Comparison of ENCODE assay signal across 13 cellular contexts in the genomic region with DNA sequence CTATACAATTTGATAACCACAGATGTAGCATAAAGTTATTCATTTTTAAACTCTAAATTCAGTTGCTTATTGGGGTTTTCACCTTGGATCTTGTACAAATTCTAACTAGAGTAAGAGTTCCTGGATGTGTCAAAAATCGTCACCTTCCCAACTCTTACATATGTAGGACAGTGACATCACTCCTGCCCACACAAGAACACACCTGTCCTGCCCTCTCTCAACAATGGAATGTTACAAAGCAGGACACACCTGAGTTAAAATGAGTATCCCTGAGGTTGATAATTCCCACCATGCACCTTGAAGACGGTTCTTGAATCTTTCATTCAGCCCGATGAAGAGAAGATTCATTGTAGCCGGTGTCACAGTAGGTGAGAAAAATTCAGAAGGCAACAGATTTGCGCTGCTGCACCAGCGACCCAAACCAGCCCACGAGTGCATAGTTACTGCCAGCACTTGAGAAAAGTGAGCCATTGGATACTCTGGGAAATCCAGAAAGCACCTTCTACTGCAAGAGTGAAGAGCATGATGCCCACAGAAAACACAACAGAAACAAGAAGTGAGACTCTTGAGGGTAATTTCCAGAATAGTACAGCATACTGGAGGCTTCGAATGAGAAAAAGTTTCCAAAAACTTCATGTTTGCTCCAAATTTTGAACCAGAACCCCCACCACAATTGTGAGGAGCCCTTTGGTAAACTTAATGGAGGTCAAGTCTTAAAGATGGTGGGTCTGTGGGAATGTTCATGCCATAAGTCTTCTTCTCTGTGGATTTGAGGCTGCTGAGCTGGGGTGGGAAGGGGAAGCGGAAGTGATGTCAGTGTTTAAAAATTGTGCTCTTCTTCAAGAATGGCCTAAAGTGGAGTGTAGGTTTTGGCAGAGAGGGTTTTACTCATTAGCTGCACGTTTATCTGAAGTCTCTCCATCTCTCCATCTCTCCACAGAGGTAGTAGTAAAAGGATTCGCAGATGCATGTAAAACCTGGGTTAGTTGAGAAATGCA. TPM values are rescaled to one million over a fixed set of nuclear protein-coding genes. Genes with fewer than 3 reads are reported as not detected.
A peak's percentile ranks its signal among the peaks of the same experiment; 100 is the strongest.
DNase-seq lines count a peak whose midpoint lies in the region; ATAC-seq and TF ChIP-seq lines count a peak whose summit lies in the region.
"Had no signal": no experiment of that assay in that cellular context is flagged by ENCODE, and none has a peak within 500 bp of the region (broad histone marks: within the 10 kb centered on the region; RNA-seq: fewer than 3 reads in every experiment).

No MANE protein-coding gene starts in this region.

- H3K27me3 Mint-ChIP-seq in nephron progenitor cell (ENCODE audit: low read depth, poor library complexity) = peaks cover 5% of the 10 kb centered on the region

- DNase-seq in GM12865 (ENCODE audit: low read depth) (peak; percentile 65), nephron progenitor cell (no peak), NCI-H1105 treated with DMSO at 0.1 percent for 48 hours (lab: John Stamatoyannopoulos, UW) (no peak), heart right ventricle (no peak)
- no peak for DNase-seq in effector CD4-positive, alpha-beta T cell
- DNase-seq: cerebellar nuclear complex, PC-3 had no signal

- ATAC-seq in GM19324 (IDR thresholded peaks at IDR 0.05; ENCODE audit: low FRiP score, unreplicated experiment) = peak; percentile 72
- peak; percentile 85 for ATAC-seq in HG02642 (IDR thresholded peaks at IDR 0.05; ENCODE audit: poor library complexity, unreplicated experiment)
- ATAC-seq in HG03457 (IDR thresholded peaks at IDR 0.05; ENCODE audit: unreplicated experiment) = peak; percentile 89
- ATAC-seq in heart right ventricle = no peak
- ATAC-seq: A549; activated naive CD4-positive, alpha-beta T cell treated with anti-CD3 and anti-CD28 coated beads, Interleukin-2, amount 50 U/mL, for 72 hours; PC-3 had no signal

- WGBS in heart right ventricle, 2 donors = 84 to 86% methylated on average over 11 of the region's 11 CpGs

- no peak overlapping the region for H3K27ac ChIP-seq in heart right ventricle
- H3K27ac ChIP-seq: A549, right atrium auricular region had no signal

- H3K27ac Mint-ChIP-seq in nephron progenitor cell = no peak overlapping the region
- H3K27ac Mint-ChIP-seq: activated naive CD4-positive, alpha-beta T cell treated with anti-CD3 and anti-CD28 coated beads, Interleukin-2, amount 50 U/mL, for 72 hours had no signal

- H3K36me3 Mint-ChIP-seq in nephron progenitor cell (ENCODE audit: low read depth) = no peaks in the 10 kb centered on the region
- H3K36me3 Mint-ChIP-seq: activated naive CD4-positive, alpha-beta T cell treated with anti-CD3 and anti-CD28 coated beads, Interleukin-2, amount 50 U/mL, for 72 hours had no signal

- intact Hi-C loops in heart right ventricle (cut with DNase I) = no loop called here

- H3K4me1 Mint-ChIP-seq in nephron progenitor cell = peaks cover 9% of the 10 kb centered on the region

- H3K4me3 ChIP-seq in GM12865 (ENCODE audit: low read depth, low read length) (no peak overlapping the region), heart right ventricle (no peak overlapping the region)
- H3K4me3 ChIP-seq: A549, right atrium auricular region had no signal

- no peaks in the 10 kb centered on the region for H3K27me3 ChIP-seq in heart right ventricle
- H3K27me3 ChIP-seq: right atrium auricular region had no signal

- H3K9me3 Mint-ChIP-seq in nephron progenitor cell = peaks cover 21% of the 10 kb centered on the region
- H3K9me3 Mint-ChIP-seq: activated naive CD4-positive, alpha-beta T cell treated with anti-CD3 and anti-CD28 coated beads, Interleukin-2, amount 50 U/mL, for 72 hours had no signal

- no peaks in the 10 kb centered on the region for H3K4me1 ChIP-seq in heart right ventricle
- H3K4me1 ChIP-seq: A549, right atrium auricular region had no signal

- no peak overlapping the region for H3K4me3 Mint-ChIP-seq in nephron progenitor cell

- H3K9me3 ChIP-seq in heart right ventricle = peaks cover 0 to 12% (median 0%) of the 10 kb centered on the region in 11 donors
- H3K9me3 ChIP-seq: A549 had no signal

- no peaks in the 10 kb centered on the region for H3K36me3 ChIP-seq in heart right ventricle
- H3K36me3 ChIP-seq: right atrium auricular region had no signal

- TF ChIP-seq CTCF in GM12865 (IDR thresholded peaks at IDR 0.05; ENCODE audit: insufficient read depth, low read depth, low read length, missing control alignments) (no peak), nephron progenitor cell (IDR thresholded peaks at IDR 0.05) (no peak), heart right ventricle (IDR thresholded peaks at IDR 0.05) (no peak)

RNA-seq across cellular contexts. Expression of a gene that starts 34.7 kb away (rescaled TPM):
- 100 to 1,000 TPM in 1 of 10 donors, 10 to 100 TPM in 9; 51.0 to 101 (median 72.4) TPM for total RNA-seq in heart right ventricle
- polyA plus RNA-seq in heart right ventricle = 10 to 100 TPM; 11.9 to 27.4 TPM

Comparison
In these comparisons a context has a peak if more than half of its experiments do, and no peak if none do; other contexts are left out.
1. ATAC-seq: peak in GM19324 (single experiment), HG02642 (single experiment) and HG03457 (single experiment); none in heart right ventricle (0 of 8).